ENCODE assay signal across 8 cellular contexts in genomic region chr5:53381-54174, GRCh38. TPM values are rescaled to one million over a fixed set of nuclear protein-coding genes. Genes with fewer than 3 reads are reported as not detected.
DNase-seq lines count a peak whose midpoint lies in the region; ATAC-seq and TF ChIP-seq lines count a peak whose summit lies in the region.

No MANE protein-coding gene starts in this region.

- peak overlapping the region; percentile 19 to 50 for H3K27ac ChIP-seq in prostate gland

- peak overlapping the region; percentile 31 for H3K4me3 Mint-ChIP-seq in activated CD8-positive, alpha-beta T cell treated with anti-CD3 and anti-CD28 coated beads, Interleukin-2, amount 10 ng/mL, durations not matched to agents 7 days and 5 days

- peaks cover 14% of the 10 kb centered on the region for H3K27me3 Mint-ChIP-seq in activated CD8-positive, alpha-beta T cell treated with anti-CD3 and anti-CD28 coated beads, Interleukin-2, amount 10 ng/mL, durations not matched to agents 7 days and 5 days (ENCODE audit: low read depth)

- no peaks in the 10 kb centered on the region for H3K27me3 ChIP-seq in prostate gland (replicated peaks; ENCODE audit: insufficient read depth)

- no peaks in the 10 kb centered on the region for H3K9me3 ChIP-seq in prostate gland

- POLR2A ChIA-PET in activated CD8-positive, alpha-beta T cell treated with anti-CD3 and anti-CD28 coated beads, Interleukin-2, amount 10 ng/mL, durations not matched to agents 7 days and 5 days (lab: Charles Lee) = no interaction called here

- H3K4me3 ChIP-seq in fibroblast of the aortic adventitia (ENCODE audit: low read depth, low read length) = peak overlapping the region; percentile 46
- H3K4me3 ChIP-seq in prostate gland = peak overlapping the region; percentile 50 to 61

- intact Hi-C loops in prostate gland (cut with DNase I) = no loop called here

- H3K4me1 Mint-ChIP-seq in activated CD8-positive, alpha-beta T cell treated with anti-CD3 and anti-CD28 coated beads, Interleukin-2, amount 10 ng/mL, durations not matched to agents 7 days and 5 days (ENCODE audit: low read depth) = no peaks in the 10 kb centered on the region

- CTCF ChIA-PET in activated CD8-positive, alpha-beta T cell treated with anti-CD3 and anti-CD28 coated beads, Interleukin-2, amount 10 ng/mL, durations not matched to agents 7 days and 5 days (lab: Charles Lee) = no interaction called here

- H3K9me3 Mint-ChIP-seq in activated CD8-positive, alpha-beta T cell treated with anti-CD3 and anti-CD28 coated beads, Interleukin-2, amount 10 ng/mL, durations not matched to agents 7 days and 5 days (ENCODE audit: insufficient read depth) = no peaks in the 10 kb centered on the region

- H3K27ac Mint-ChIP-seq in activated CD8-positive, alpha-beta T cell treated with anti-CD3 and anti-CD28 coated beads, Interleukin-2, amount 10 ng/mL, durations not matched to agents 7 days and 5 days = no peak overlapping the region

- peak; percentile 14 for TF ChIP-seq POLR2A in prostate gland (IDR thresholded peaks at IDR 0.05)

- H3K4me1 ChIP-seq in prostate gland (replicated peaks) = no peaks in the 10 kb centered on the region

- peak; percentile 38 for DNase-seq in Caki2 (ENCODE audit: low read depth)
- peak; percentile 78 for DNase-seq in NCI-H1694 treated with DMSO at 0.1 percent for 48 hours (lab: John Stamatoyannopoulos, UW)
- DNase-seq in activated CD8-positive, alpha-beta T cell treated with anti-CD3 and anti-CD28 coated beads, Interleukin-2, amount 10 ng/mL, durations not matched to agents 7 days and 5 days = peak; percentile 46
- DNase-seq in fibroblast of the aortic adventitia (ENCODE audit: low read depth) = no peak
- peak; percentile 70 for DNase-seq in prostate gland (ENCODE audit: low spot score)
- DNase-seq in cerebellar cortex (ENCODE audit: low spot score) = no peak

- no peak for TF ChIP-seq CTCF in fibroblast of the aortic adventitia (IDR thresholded peaks at IDR 0.05; ENCODE audit: insufficient read depth, low read length)
- TF ChIP-seq CTCF in prostate gland (IDR thresholded peaks at IDR 0.05) = peak in 2 of 4 experiments; percentile 26 to 34

- in situ Hi-C loops in Caki2 (cut with HindIII; ENCODE audit: low pct_unique_long_range_greater_than_20kb, low sequenced_read_pairs) = no loop called here

- ATAC-seq in activated CD8-positive, alpha-beta T cell treated with anti-CD3 and anti-CD28 coated beads, Interleukin-2, amount 10 ng/mL, durations not matched to agents 7 days and 5 days = peak; percentile 76
- ATAC-seq in GM21619 (IDR thresholded peaks at IDR 0.05; ENCODE audit: unreplicated experiment) (no peak), HG03439 (IDR thresholded peaks at IDR 0.05; ENCODE audit: unreplicated experiment) (no peak)

- WGBS in prostate gland = 1% methylated on average over 45 of the region's 84 CpGs

- no peaks in the 10 kb centered on the region for H3K36me3 Mint-ChIP-seq in activated CD8-positive, alpha-beta T cell treated with anti-CD3 and anti-CD28 coated beads, Interleukin-2, amount 10 ng/mL, durations not matched to agents 7 days and 5 days (ENCODE audit: low read depth)

- no peaks in the 10 kb centered on the region for H3K36me3 ChIP-seq in prostate gland

RNA-seq across cellular contexts. Expression of gene PLEKHG4B, which starts 38.4 kb away (rescaled TPM):
- not detected in 2 replicates for total RNA-seq in Caki2 (2014; rRNA removed; shearing (Covaris generic); ENCODE audit: low replicate concordance)
- not detected for total RNA-seq in activated CD8-positive, alpha-beta T cell treated with anti-CD3 and anti-CD28 coated beads, Interleukin-2, amount 10 ng/mL, durations not matched to agents 7 days and 5 days
- not detected in 2 replicates for total RNA-seq in fibroblast of the aortic adventitia (ENCODE audit: low replicate concordance)
- 10 to 100 TPM in 1 of 2 donors, 1 to 10 TPM in 1; 8.9 to 14.4 TPM for total RNA-seq in prostate gland

Comparison
In these comparisons a context has a peak if more than half of its experiments do, and no peak if none do; other contexts are left out.
1. DNase-seq: peak in Caki2 (single experiment), NCI-H1694 treated with DMSO at 0.1 percent for 48 hours (single experiment), activated CD8-positive, alpha-beta T cell treated with anti-CD3 and anti-CD28 coated beads, Interleukin-2, amount 10 ng/mL, durations not matched to agents 7 days and 5 days (single experiment) and prostate gland (single experiment); none in fibroblast of the aortic adventitia (single experiment) and cerebellar cortex (single experiment).